Comparison of ENCODE assay signal across 1 cellular context in genomic region chr20:40343390-40343789, GRCh38.
TF ChIP-seq lines count a peak whose summit lies in the region.

No MANE protein-coding gene starts in this region.

TF ChIP-seq in GM23338, 12 proteins besides CTCF, POLR2A, EP300 and RAD21 (continued from another document):
- no peak for TF ChIP-seq ZNF462 (CRISPR knock-in tag; IDR thresholded peaks at IDR 0.05)
- no peak for TF ChIP-seq ETS1 (IDR thresholded peaks at IDR 0.05)
- no peak for TF ChIP-seq EZH2phosphoT487 (IDR thresholded peaks at IDR 0.05; ENCODE audit: unreplicated experiment)
- TF ChIP-seq EZH2 (IDR thresholded peaks at IDR 0.05; ENCODE audit: low read depth, unreplicated experiment) = no peak
- no peak for TF ChIP-seq JUNB (IDR thresholded peaks at IDR 0.05; ENCODE audit: unreplicated experiment)
- TF ChIP-seq ZNF114 (CRISPR knock-in tag; IDR thresholded peaks at IDR 0.05) = no peak
- TF ChIP-seq POLR2AphosphoS5 (IDR thresholded peaks at IDR 0.05; ENCODE audit: low read depth) = no peak
- no peak for TF ChIP-seq STAT1 (IDR thresholded peaks at IDR 0.05; ENCODE audit: unreplicated experiment)
- TF ChIP-seq ZNF331 (CRISPR knock-in tag; IDR thresholded peaks at IDR 0.05; ENCODE audit: low read depth) = no peak
- TF ChIP-seq REST (IDR thresholded peaks at IDR 0.05; ENCODE audit: unreplicated experiment) = no peak
TF ChIP-seq in GM23338: peak in this region for 0.
